In genomic region chr4:93303440-93303839, GRCh38 we compare ENCODE assay signal across 19 cellular contexts.
A peak's percentile ranks its signal among the peaks of the same experiment; 100 is the strongest.
DNase-seq lines count a peak whose midpoint lies in the region; ATAC-seq and TF ChIP-seq lines count a peak whose summit lies in the region.
"Had no signal": no experiment of that assay in that cellular context is flagged by ENCODE, and none has a peak within 500 bp of the region (broad histone marks: within the 10 kb centered on the region; RNA-seq: fewer than 3 reads in every experiment).

No MANE protein-coding gene starts in this region.

- no peaks in the 10 kb centered on the region for H4K20me1 ChIP-seq in MM.1S (ENCODE audit: insufficient read depth, low read length)

- no peaks in the 10 kb centered on the region for H3K79me2 ChIP-seq in MM.1S (ENCODE audit: low read length)

- no peak overlapping the region for H3K4me2 ChIP-seq in MM.1S (ENCODE audit: low read depth, low read length)
- H3K4me2 ChIP-seq: PC-9 had no signal

- no peaks in the 10 kb centered on the region for H3F3A ChIP-seq in MM.1S (ENCODE audit: insufficient read depth, low read length)

- no peaks in the 10 kb centered on the region for H3K9me2 ChIP-seq in MM.1S (replicated peaks; ENCODE audit: insufficient read depth, low read length)

- intact Hi-C loops in lower lobe of right lung (cut with DNase I): no loop called here

- ATAC-seq in GM18870 (IDR thresholded peaks at IDR 0.05; ENCODE audit: unreplicated experiment) (peak; percentile 40), GM21717 (IDR thresholded peaks at IDR 0.05; ENCODE audit: unreplicated experiment) (peak; percentile 67), foreskin keratinocyte (peak; percentile 90), lower lobe of right lung (no peak)
- ATAC-seq: K562 had no signal

- H3K9me3 ChIP-seq in lower lobe of right lung: no peaks in the 10 kb centered on the region
- no peaks in the 10 kb centered on the region for H3K9me3 ChIP-seq in MM.1S (replicated peaks; ENCODE audit: insufficient read depth, low read length)

- DNase-seq in NCI-H69 (lab: John Stamatoyannopoulos, UW) (peak; percentile 13), foreskin keratinocyte (peak; percentile 16 to 44), lower lobe of right lung (no peak), DMS 273 treated with DMSO at 0.1 percent for 48 hours (lab: John Stamatoyannopoulos, UW) (no peak), MM.1S (no peak)
- no peak for DNase-seq in activated naive CD4-positive, alpha-beta T cell (lab: John Stamatoyannopoulos, UW)
- DNase-seq: ACHN, C1 segment of cervical spinal cord, DMS79 treated with DMSO at 0.1 percent for 48 hours, NCI-H1105 treated with DMSO at 0.1 percent for 48 hours, NCI-H1694, NCI-H2081 treated with DMSO at 0.1 percent for 48 hours, NCI-H774, PC-9, T-helper 1 cell had no signal

- H2AFZ ChIP-seq in MM.1S (ENCODE audit: low read length): no peak overlapping the region
- H2AFZ ChIP-seq: PC-9 had no signal

- H3K4me3 ChIP-seq in lower lobe of right lung (no peak overlapping the region), MM.1S (ENCODE audit: low read length) (no peak overlapping the region)
- H3K4me3 ChIP-seq: K562, PC-9 had no signal

- H3K27ac ChIP-seq in foreskin keratinocyte (no peak overlapping the region), lower lobe of right lung (no peak overlapping the region), MM.1S (ENCODE audit: low read length) (no peak overlapping the region)
- H3K27ac ChIP-seq: PC-9, RWPE1 had no signal

- TF ChIP-seq CTCF in foreskin keratinocyte (conservative IDR thresholded peaks at IDR 0.05) (no peak), lower lobe of right lung (IDR thresholded peaks at IDR 0.05) (no peak), MM.1S (IDR thresholded peaks at IDR 0.05; ENCODE audit: low read length) (no peak)

- H3K4me1 ChIP-seq in foreskin keratinocyte (peaks cover 15% of the 10 kb centered on the region), lower lobe of right lung (no peaks in the 10 kb centered on the region), MM.1S (ENCODE audit: low read length) (no peaks in the 10 kb centered on the region)

- H3K27me3 ChIP-seq in foreskin keratinocyte (no peaks in the 10 kb centered on the region), lower lobe of right lung (ENCODE audit: low read depth) (no peaks in the 10 kb centered on the region), MM.1S (replicated peaks; ENCODE audit: insufficient read depth, low read length) (no peaks in the 10 kb centered on the region)

- H3K36me3 ChIP-seq in lower lobe of right lung (no peaks in the 10 kb centered on the region), MM.1S (replicated peaks; ENCODE audit: insufficient read depth, low read length) (no peaks in the 10 kb centered on the region)

- H3K9ac ChIP-seq in MM.1S (ENCODE audit: low read length): no peak overlapping the region

Comparison
In these comparisons a context has a peak if more than half of its experiments do, and no peak if none do; other contexts are left out.
1. ATAC-seq: peak in GM18870 (single experiment), GM21717 (single experiment) and foreskin keratinocyte (single experiment); none in lower lobe of right lung (0 of 2).
2. DNase-seq: peak in NCI-H69 (single experiment) and foreskin keratinocyte (2 of 2); none in lower lobe of right lung (single experiment), activated naive CD4-positive, alpha-beta T cell (0 of 4), DMS 273 treated with DMSO at 0.1 percent for 48 hours (single experiment) and MM.1S (single experiment).